13 cellular contexts compared by ENCODE assay signal in the genomic region with DNA sequence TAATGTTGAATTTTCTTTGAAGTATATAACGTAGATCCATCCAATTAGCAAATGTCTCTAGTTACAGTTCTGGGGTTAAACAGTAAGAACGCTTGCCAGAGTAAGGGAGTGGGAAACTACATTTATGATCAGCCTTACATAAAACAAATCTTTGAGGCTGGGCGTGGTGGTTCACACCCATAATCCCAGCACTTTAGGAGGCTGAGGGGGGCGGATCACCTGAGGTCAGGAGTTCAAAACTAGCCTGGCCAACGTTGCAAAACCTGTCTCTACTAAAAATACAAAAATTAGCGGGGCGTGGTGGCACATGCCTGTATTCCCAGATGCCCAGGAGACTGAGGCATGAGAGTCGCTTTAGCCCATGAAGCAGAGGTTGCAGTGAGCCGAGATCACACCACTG. TPM values are rescaled to one million over a fixed set of nuclear protein-coding genes. Genes with fewer than 3 reads are reported as not detected.
DNase-seq lines count a peak whose midpoint lies in the region; ATAC-seq, FAIRE-seq and TF ChIP-seq lines count a peak whose summit lies in the region.
"Had no signal": no experiment of that assay in that cellular context is flagged by ENCODE, and none has a peak within 500 bp of the region (broad histone marks: within the 10 kb centered on the region; RNA-seq: fewer than 3 reads in every experiment).

No MANE protein-coding gene starts in this region.

- H3K27me3 ChIP-seq in HCT116 (ENCODE audit: insufficient read depth, low read length) (no peaks in the 10 kb centered on the region), transverse colon (no peaks in the 10 kb centered on the region)
- H3K27me3 ChIP-seq: BLaER1 treated with 17β-estradiol and CSF1 and Interleukin-3, amounts not matched to agents 10 nM and 100 nM had no signal

- no peak overlapping the region for H3K4me3 Mint-ChIP-seq in glutamatergic neuron (ENCODE audit: unreplicated experiment)

- H3K4me2 ChIP-seq in HCT116 (ENCODE audit: low read length): peak overlapping the region; percentile 51

- no peaks in the 10 kb centered on the region for H3K36me3 Mint-ChIP-seq in glutamatergic neuron (ENCODE audit: unreplicated experiment)
- H3K36me3 Mint-ChIP-seq: CD4-positive, CD25-positive, alpha-beta regulatory T cell had no signal

- H3K9me3 Mint-ChIP-seq in glutamatergic neuron (ENCODE audit: unreplicated experiment): no peaks in the 10 kb centered on the region
- H3K9me3 Mint-ChIP-seq: CD4-positive, CD25-positive, alpha-beta regulatory T cell had no signal

- intact Hi-C loops in HCT116 (cut with micrococcal nuclease): no loop called here
- intact Hi-C loops in mucosa of descending colon (cut with DNase I, micrococcal nuclease): no loop called here
- intact Hi-C loops in transverse colon (cut with DNase I; ENCODE audit: low total_unique reads): no loop called here

- TF ChIP-seq POLR2A in HCT116 (IDR thresholded peaks at IDR 0.05; ENCODE audit: borderline replicate concordance, extremely low read depth, insufficient read depth, insufficient read length) (no peak), transverse colon (IDR thresholded peaks at IDR 0.05) (no peak)

- POLR2A ChIA-PET in HCT116 (lab: Charles Lee): no interaction called here

- peaks cover 2% of the 10 kb centered on the region for H3K27me3 Mint-ChIP-seq in glutamatergic neuron (ENCODE audit: unreplicated experiment)

- no peak for TF ChIP-seq EP300 in transverse colon (IDR thresholded peaks at IDR 0.05; ENCODE audit: low read depth)

- H3K36me3 ChIP-seq in HCT116 (ENCODE audit: control insufficient read depth in 1 of 2, insufficient read depth in 2 of 2, low read length in 2 of 2) (no peaks in the 10 kb centered on the region), mucosa of descending colon (ENCODE audit: low read depth) (no peaks in the 10 kb centered on the region), transverse colon (peaks cover 0 to 7% (median 0%) of the 10 kb centered on the region in 4 donors)

- WGBS in transverse colon (ENCODE audit: low coverage in 1 of 2), 2 donors: 58 to 73% methylated on average over 2 to 9 of the region's 9 CpGs

- RAD21 ChIA-PET in HCT116 (lab: Charles Lee; ENCODE audit: low non-redundant PET in 1 of 2, low total read pairs in 2 of 2, uncharacterized antibody in 2 of 2, unreplicated experiment in 2 of 2): no interaction called here

- CTCF ChIA-PET in HCT116 (lab: Charles Lee): interaction anchor here (1.3 to 3.2 kb wide), 4 partner anchors 10 to 265 kb away, joined by 4 to 57 read pairs (median 7); no protein-coding TSS in a partner anchor

- H3K4me3 ChIP-seq in HCT116 (replicated peaks in 1 of 2; ENCODE audit: low read depth in 1 of 2, low read length in 2 of 2): no peak overlapping the region
- no peak overlapping the region for H3K4me3 ChIP-seq in mucosa of descending colon
- H3K4me3 ChIP-seq in transverse colon: no peak overlapping the region
- H3K4me3 ChIP-seq: BLaER1 treated with 17β-estradiol and CSF1 and Interleukin-3, amounts not matched to agents 10 nM and 100 nM had no signal

- DNase-seq in HCT116 (ENCODE audit: low read depth, low spot score): no peak
- DNase-seq in mucosa of descending colon: peak; percentile 66 to 87 (median 78)
- DNase-seq in transverse colon: peak; percentile 79
- DNase-seq in NCI-H1694 treated with DMSO at 0.1 percent for 48 hours (lab: John Stamatoyannopoulos, UW): no peak
- DNase-seq in glutamatergic neuron: no peak
- DNase-seq: ACHN; Calu3; CD4-positive, CD25-positive, alpha-beta regulatory T cell; DMS 273 treated with DMSO at 0.1 percent for 48 hours had no signal

- no peak for TF ChIP-seq CTCF in HCT116 (IDR thresholded peaks at IDR 0.05 in 2 of 3, conservative IDR thresholded peaks at IDR 0.05 in 1 of 3; ENCODE audit: borderline replicate concordance in 1 of 3, insufficient read depth in 1 of 3, low read depth in 2 of 3, low read length in 2 of 3)
- no peak for TF ChIP-seq CTCF in mucosa of descending colon (IDR thresholded peaks at IDR 0.05)
- TF ChIP-seq CTCF in transverse colon (IDR thresholded peaks at IDR 0.05): no peak
- no peak for TF ChIP-seq CTCF in glutamatergic neuron (IDR thresholded peaks at IDR 0.05; ENCODE audit: partially characterized antibody, unreplicated experiment)

- no peak overlapping the region for H3K9ac ChIP-seq in HCT116 (ENCODE audit: low read length)
- H3K9ac ChIP-seq: BLaER1 treated with 17β-estradiol and CSF1 and Interleukin-3, amounts not matched to agents 10 nM and 100 nM had no signal

- no peaks in the 10 kb centered on the region for H4K20me1 ChIP-seq in HCT116 (ENCODE audit: insufficient read depth)
- H4K20me1 ChIP-seq: BLaER1 treated with 17β-estradiol and CSF1 and Interleukin-3, amounts not matched to agents 10 nM and 100 nM had no signal

- H3K9me2 ChIP-seq in HCT116 (ENCODE audit: insufficient read depth): no peaks in the 10 kb centered on the region

- BruUV-seq in HCT116 (replicated peaks; lab: Mats Ljungman, UMichigan): no TSS peak

- ATAC-seq in HCT116 (no peak), mucosa of descending colon (peak; percentile 41), GM18909 (IDR thresholded peaks at IDR 0.05; ENCODE audit: poor library complexity, unreplicated experiment) (no peak)

- H3K27ac ChIP-seq in HCT116 (ENCODE audit: low read depth, low read length) (no peak overlapping the region), transverse colon (peak overlapping the region; percentile 72 to 84 (median 77))
- H3K27ac ChIP-seq: BLaER1 treated with 17β-estradiol and CSF1 and Interleukin-3, amounts not matched to agents 10 nM and 100 nM had no signal

- no peak for TF ChIP-seq RAD21 in HCT116 (IDR thresholded peaks at IDR 0.05; ENCODE audit: low read depth)

- H3K79me2 ChIP-seq in HCT116 (ENCODE audit: insufficient read depth, low read length): no peaks in the 10 kb centered on the region

- H3K4me1 ChIP-seq in HCT116 (ENCODE audit: control insufficient read depth in 1 of 2, insufficient read depth in 2 of 2, low read length in 2 of 2) (peaks cover 5 to 29% of the 10 kb centered on the region in 2 experiments; a peak in 3 of 4 replicates), mucosa of descending colon (ENCODE audit: low read depth) (peaks cover 16% of the 10 kb centered on the region), transverse colon (peaks cover 5 to 43% (median 27%) of the 10 kb centered on the region in 4 donors)

- no peaks in the 10 kb centered on the region for H3K4me1 Mint-ChIP-seq in glutamatergic neuron (ENCODE audit: low read depth, unreplicated experiment)

- peak; percentile 12 for FAIRE-seq in endometrium (lab: Jason Lieb, UNC)

- H3K27ac Mint-ChIP-seq in glutamatergic neuron (ENCODE audit: unreplicated experiment): no peak overlapping the region
- H3K27ac Mint-ChIP-seq: CD4-positive, CD25-positive, alpha-beta regulatory T cell had no signal

- no peak overlapping the region for H2AFZ ChIP-seq in HCT116 (ENCODE audit: low read depth, low read length, poor library complexity, severe bottlenecking)

- H3K9me3 ChIP-seq in HCT116 (ENCODE audit: control insufficient read depth in 1 of 2, insufficient read depth in 1 of 2, low read depth in 1 of 2, low read length in 2 of 2) (no peaks in the 10 kb centered on the region), mucosa of descending colon (no peaks in the 10 kb centered on the region), transverse colon (no peaks in the 10 kb centered on the region)

- in situ Hi-C loops in transverse colon (cut with MboI; ENCODE audit: low pct_ligation_motif_present in 1 of 4, low pct_unique_long_range_greater_than_20kb in 1 of 4, low sequenced_read_pairs in 3 of 4): no loop called here

TF ChIP-seq in HCT116, 20 proteins besides CTCF, POLR2A, EP300 and RAD21:
- TF ChIP-seq ZNF274 (IDR thresholded peaks at IDR 0.05; ENCODE audit: low read depth, low read length) (no peak), SP1 (IDR thresholded peaks at IDR 0.05; ENCODE audit: low read depth) (no peak), SIN3A (IDR thresholded peaks at IDR 0.05; ENCODE audit: low read depth) (no peak), ATF3 (IDR thresholded peaks at IDR 0.05) (no peak), ZBTB33 (IDR thresholded peaks at IDR 0.05; ENCODE audit: extremely low read depth, insufficient replicate concordance, low read length) (no peak), TCF7L2 (IDR thresholded peaks at IDR 0.05; ENCODE audit: borderline replicate concordance, extremely low read depth, insufficient read depth, insufficient read length) (no peak), ELF1 (IDR thresholded peaks at IDR 0.05; ENCODE audit: borderline replicate concordance, low read depth) (no peak)
TF ChIP-seq in HCT116: peak in this region for 0.

RNA-seq across cellular contexts. Expression of gene GATM, which starts 50.1 kb away (rescaled TPM):
- total RNA-seq in HCT116 (2021; ENCODE audit: unreplicated experiment) (3.1 TPM), mucosa of descending colon (10 to 100 TPM in 1 of 3 donors, 1 to 10 TPM in 2; 7.7 to 21.2 (median 8.9) TPM), transverse colon (10 to 100 TPM; 15.9 to 96.9 (median 18.6) TPM), glutamatergic neuron (ENCODE audit: unreplicated experiment) (51.2 TPM)
- 1.3 and 2.4 TPM in 2 replicates for polyA plus RNA-seq in HCT116 (2012)
- total RNA-seq: HT1080 had no signal

Comparison
In these comparisons a context has a peak if more than half of its experiments do, and no peak if none do; other contexts are left out.
1. DNase-seq: peak in mucosa of descending colon (3 of 3) and transverse colon (single experiment); none in HCT116 (single experiment), NCI-H1694 treated with DMSO at 0.1 percent for 48 hours (single experiment) and glutamatergic neuron (single experiment).